Comparison of ENCODE assay signal across 19 cellular contexts in the genomic region with DNA sequence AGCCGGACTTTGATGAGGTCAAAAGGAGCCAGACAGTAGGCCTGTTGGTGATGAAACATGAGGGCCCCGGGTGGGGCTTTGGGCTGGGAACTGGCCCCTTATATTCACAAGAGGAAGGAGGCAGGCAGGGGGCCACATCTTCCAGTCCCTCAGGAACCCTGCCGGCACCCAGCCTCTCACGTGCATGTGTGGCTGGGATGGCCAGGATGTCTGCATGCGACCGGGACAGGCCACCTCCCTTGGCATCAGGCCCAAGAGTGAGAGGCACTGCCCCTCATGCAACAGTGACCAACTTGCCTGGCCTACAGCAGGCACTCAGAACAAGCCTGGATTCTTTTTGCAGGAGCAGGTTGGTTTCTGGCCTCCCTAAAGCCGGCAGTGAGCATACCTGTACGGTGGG. TPM values are rescaled to one million over a fixed set of nuclear protein-coding genes. Genes with fewer than 3 reads are reported as not detected.
"Had no signal": no experiment of that assay in that cellular context is flagged by ENCODE, and none has a peak within 500 bp of the region (broad histone marks: within the 10 kb centered on the region; RNA-seq: fewer than 3 reads in every experiment).

No MANE protein-coding gene starts in this region.

- H3K27ac Mint-ChIP-seq: T-helper 1 cell treated with Interleukin-12 subunit alpha and Interleukin-12 subunit beta and Interleukin-4 antibody, amounts not matched to agents 30 μg/mL and 1 μg/mL, for 36 hours had no signal

- H3K9me3 ChIP-seq: mucosa of descending colon, neutrophil, right atrium auricular region had no signal

- H3K36me3 ChIP-seq: right atrium auricular region had no signal

- H3K9me3 Mint-ChIP-seq: activated CD8-positive, alpha-beta T cell treated with anti-CD3 and anti-CD28 coated beads for 36 hours; activated T-cell treated with anti-CD3 and anti-CD28 coated beads, Interleukin-2, amount 50 U/mL, for 4 hours; naive thymus-derived CD4-positive, alpha-beta T cell; stimulated activated naive CD8-positive, alpha-beta T cell treated with anti-CD3 and anti-CD28 coated beads, Interleukin-15, amount 100 ng/mL, for 72 hours; T-helper 1 cell treated with Interleukin-12 subunit alpha and Interleukin-12 subunit beta and Interleukin-4 antibody, amounts not matched to agents 30 μg/mL and 1 μg/mL, for 36 hours had no signal

- H3K4me3 ChIP-seq: lung, mucosa of descending colon, right atrium auricular region, skin epidermis had no signal

- H3K4me3 Mint-ChIP-seq: activated CD8-positive, alpha-beta T cell treated with anti-CD3 and anti-CD28 coated beads for 36 hours; activated T-cell treated with anti-CD3 and anti-CD28 coated beads, Interleukin-2, amount 50 U/mL, for 4 hours; naive thymus-derived CD4-positive, alpha-beta T cell; stimulated activated naive CD8-positive, alpha-beta T cell treated with anti-CD3 and anti-CD28 coated beads, Interleukin-15, amount 100 ng/mL, for 72 hours; T-helper 1 cell treated with Interleukin-12 subunit alpha and Interleukin-12 subunit beta and Interleukin-4 antibody, amounts not matched to agents 30 μg/mL and 1 μg/mL, for 36 hours had no signal

- H3K27me3 ChIP-seq: neutrophil, right atrium auricular region had no signal

- DNase-seq: activated CD4-positive, alpha-beta T cell treated with anti-CD3 and anti-CD28 coated beads for 4 hours; activated CD8-positive, alpha-beta T cell treated with anti-CD3 and anti-CD28 coated beads for 36 hours; activated effector memory CD4-positive, alpha-beta T cell treated with Interleukin-2 at 50 U/mL for 16 hours; activated naive CD4-positive, alpha-beta T cell treated with anti-CD3 and anti-CD28 coated beads, Interleukin-2, amount 50 U/mL, for 16 hours; activated T-cell treated with anti-CD3 and anti-CD28 coated beads, Interleukin-2, amount 50 U/mL, for 4 hours; left cardiac atrium; mucosa of descending colon; naive thymus-derived CD4-positive, alpha-beta T cell; stimulated activated CD4-positive, alpha-beta T cell treated with anti-CD3 and anti-CD28 coated beads, Interleukin-4, amount 100 ng/mL, for 4 hours; stimulated activated CD8-positive, alpha-beta memory T cell treated with anti-CD3 and anti-CD28 coated beads, Interleukin-4, amount 100 ng/mL, for 48 hours; stimulated activated naive CD8-positive, alpha-beta T cell treated with anti-CD3 and anti-CD28 coated beads, Interleukin-15, amount 100 ng/mL, for 72 hours had no signal

- ATAC-seq: activated CD8-positive, alpha-beta T cell treated with anti-CD3 and anti-CD28 coated beads for 36 hours; activated T-cell treated with anti-CD3 and anti-CD28 coated beads, Interleukin-2, amount 50 U/mL, for 4 hours; left cardiac atrium; mucosa of descending colon; naive thymus-derived CD4-positive, alpha-beta T cell; stimulated activated naive CD8-positive, alpha-beta T cell treated with anti-CD3 and anti-CD28 coated beads, Interleukin-15, amount 100 ng/mL, for 72 hours had no signal

- H3K27me3 Mint-ChIP-seq: activated CD8-positive, alpha-beta T cell treated with anti-CD3 and anti-CD28 coated beads for 36 hours; naive thymus-derived CD4-positive, alpha-beta T cell; stimulated activated naive CD8-positive, alpha-beta T cell treated with anti-CD3 and anti-CD28 coated beads, Interleukin-15, amount 100 ng/mL, for 72 hours had no signal

RNA-seq across cellular contexts. Expression of a gene that starts 22.5 kb away (rescaled TPM):
- total RNA-seq: cardiac septum, posterior vena cava, ureter had no signal
